In the genomic region with DNA sequence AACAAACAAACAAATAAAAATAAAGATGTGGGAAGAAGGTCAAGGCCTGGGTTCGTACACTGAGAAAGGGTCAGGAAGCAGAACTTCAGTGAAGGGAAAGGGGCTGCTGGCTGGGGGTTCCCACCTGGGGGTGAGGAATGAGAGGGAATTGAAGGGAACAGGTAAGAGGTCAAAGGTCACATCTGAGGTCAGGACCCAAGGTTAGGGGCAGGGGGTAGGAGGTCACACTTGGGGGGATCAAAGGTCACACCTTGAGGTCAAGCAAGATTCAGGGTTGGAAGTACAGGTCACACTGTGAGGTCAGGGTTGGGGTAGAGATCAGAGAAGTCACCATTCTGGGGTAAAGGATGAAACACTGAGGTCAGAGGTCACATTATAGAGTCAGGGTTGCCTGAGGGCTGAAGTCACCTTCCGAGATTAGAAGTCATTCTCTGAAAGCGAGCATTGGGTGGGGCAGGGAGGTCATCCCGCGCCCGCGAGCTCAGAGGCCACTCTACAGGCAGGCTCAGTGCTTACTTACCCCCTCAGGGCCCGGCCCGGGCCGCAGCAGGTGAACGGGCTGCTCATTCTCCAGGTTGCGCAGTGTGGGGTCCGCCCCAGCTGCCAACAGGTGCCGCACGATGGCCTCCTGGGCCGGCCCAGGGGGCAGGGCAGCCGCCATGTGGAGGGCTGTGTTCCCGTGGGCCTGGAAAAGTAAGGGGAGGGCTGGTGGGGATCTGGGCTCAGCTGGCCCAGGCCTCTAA, we compare ENCODE assay signal across 2 cellular contexts.
TF ChIP-seq lines count a peak whose summit lies in the region.

No MANE protein-coding gene starts in this region.

TF ChIP-seq in HepG2, 621 proteins besides CTCF, POLR2A, EP300 and RAD21:
- TF ChIP-seq AGO2 (optimal IDR thresholded peaks at IDR 0.05; ENCODE audit: low read depth, low read length) (no peak), NR2F6 (IDR thresholded peaks at IDR 0.05) (peak; percentile 71), NR2F6 (CRISPR knock-in tag; IDR thresholded peaks at IDR 0.05) (no peak), NR2F1 (CRISPR knock-in tag; IDR thresholded peaks at IDR 0.05) (peak in 1 of 2 experiments; percentile 53; a peak in 2 of 4 replicates)

TF ChIP-seq in GM23338, 12 proteins besides CTCF, POLR2A, EP300 and RAD21:
- TF ChIP-seq, protein P1, sequence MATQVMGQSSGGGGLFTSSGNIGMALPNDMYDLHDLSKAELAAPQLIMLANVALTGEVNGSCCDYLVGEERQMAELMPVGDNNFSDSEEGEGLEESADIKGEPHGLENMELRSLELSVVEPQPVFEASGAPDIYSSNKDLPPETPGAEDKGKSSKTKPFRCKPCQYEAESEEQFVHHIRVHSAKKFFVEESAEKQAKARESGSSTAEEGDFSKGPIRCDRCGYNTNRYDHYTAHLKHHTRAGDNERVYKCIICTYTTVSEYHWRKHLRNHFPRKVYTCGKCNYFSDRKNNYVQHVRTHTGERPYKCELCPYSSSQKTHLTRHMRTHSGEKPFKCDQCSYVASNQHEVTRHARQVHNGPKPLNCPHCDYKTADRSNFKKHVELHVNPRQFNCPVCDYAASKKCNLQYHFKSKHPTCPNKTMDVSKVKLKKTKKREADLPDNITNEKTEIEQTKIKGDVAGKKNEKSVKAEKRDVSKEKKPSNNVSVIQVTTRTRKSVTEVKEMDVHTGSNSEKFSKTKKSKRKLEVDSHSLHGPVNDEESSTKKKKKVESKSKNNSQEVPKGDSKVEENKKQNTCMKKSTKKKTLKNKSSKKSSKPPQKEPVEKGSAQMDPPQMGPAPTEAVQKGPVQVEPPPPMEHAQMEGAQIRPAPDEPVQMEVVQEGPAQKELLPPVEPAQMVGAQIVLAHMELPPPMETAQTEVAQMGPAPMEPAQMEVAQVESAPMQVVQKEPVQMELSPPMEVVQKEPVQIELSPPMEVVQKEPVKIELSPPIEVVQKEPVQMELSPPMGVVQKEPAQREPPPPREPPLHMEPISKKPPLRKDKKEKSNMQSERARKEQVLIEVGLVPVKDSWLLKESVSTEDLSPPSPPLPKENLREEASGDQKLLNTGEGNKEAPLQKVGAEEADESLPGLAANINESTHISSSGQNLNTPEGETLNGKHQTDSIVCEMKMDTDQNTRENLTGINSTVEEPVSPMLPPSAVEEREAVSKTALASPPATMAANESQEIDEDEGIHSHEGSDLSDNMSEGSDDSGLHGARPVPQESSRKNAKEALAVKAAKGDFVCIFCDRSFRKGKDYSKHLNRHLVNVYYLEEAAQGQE (IDR thresholded peaks at IDR 0.05; ENCODE audit: unreplicated experiment), result no peak
- TF ChIP-seq STAT1 (IDR thresholded peaks at IDR 0.05; ENCODE audit: unreplicated experiment), result no peak
- TF ChIP-seq, protein P2, sequence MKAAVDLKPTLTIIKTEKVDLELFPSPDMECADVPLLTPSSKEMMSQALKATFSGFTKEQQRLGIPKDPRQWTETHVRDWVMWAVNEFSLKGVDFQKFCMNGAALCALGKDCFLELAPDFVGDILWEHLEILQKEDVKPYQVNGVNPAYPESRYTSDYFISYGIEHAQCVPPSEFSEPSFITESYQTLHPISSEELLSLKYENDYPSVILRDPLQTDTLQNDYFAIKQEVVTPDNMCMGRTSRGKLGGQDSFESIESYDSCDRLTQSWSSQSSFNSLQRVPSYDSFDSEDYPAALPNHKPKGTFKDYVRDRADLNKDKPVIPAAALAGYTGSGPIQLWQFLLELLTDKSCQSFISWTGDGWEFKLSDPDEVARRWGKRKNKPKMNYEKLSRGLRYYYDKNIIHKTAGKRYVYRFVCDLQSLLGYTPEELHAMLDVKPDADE (IDR thresholded peaks at IDR 0.05), result no peak
- no peak for TF ChIP-seq JUNB (IDR thresholded peaks at IDR 0.05; ENCODE audit: unreplicated experiment)
- no peak for TF ChIP-seq CREB1 (CRISPR knock-in tag; IDR thresholded peaks at IDR 0.05; ENCODE audit: low read depth)
- TF ChIP-seq, protein P3, sequence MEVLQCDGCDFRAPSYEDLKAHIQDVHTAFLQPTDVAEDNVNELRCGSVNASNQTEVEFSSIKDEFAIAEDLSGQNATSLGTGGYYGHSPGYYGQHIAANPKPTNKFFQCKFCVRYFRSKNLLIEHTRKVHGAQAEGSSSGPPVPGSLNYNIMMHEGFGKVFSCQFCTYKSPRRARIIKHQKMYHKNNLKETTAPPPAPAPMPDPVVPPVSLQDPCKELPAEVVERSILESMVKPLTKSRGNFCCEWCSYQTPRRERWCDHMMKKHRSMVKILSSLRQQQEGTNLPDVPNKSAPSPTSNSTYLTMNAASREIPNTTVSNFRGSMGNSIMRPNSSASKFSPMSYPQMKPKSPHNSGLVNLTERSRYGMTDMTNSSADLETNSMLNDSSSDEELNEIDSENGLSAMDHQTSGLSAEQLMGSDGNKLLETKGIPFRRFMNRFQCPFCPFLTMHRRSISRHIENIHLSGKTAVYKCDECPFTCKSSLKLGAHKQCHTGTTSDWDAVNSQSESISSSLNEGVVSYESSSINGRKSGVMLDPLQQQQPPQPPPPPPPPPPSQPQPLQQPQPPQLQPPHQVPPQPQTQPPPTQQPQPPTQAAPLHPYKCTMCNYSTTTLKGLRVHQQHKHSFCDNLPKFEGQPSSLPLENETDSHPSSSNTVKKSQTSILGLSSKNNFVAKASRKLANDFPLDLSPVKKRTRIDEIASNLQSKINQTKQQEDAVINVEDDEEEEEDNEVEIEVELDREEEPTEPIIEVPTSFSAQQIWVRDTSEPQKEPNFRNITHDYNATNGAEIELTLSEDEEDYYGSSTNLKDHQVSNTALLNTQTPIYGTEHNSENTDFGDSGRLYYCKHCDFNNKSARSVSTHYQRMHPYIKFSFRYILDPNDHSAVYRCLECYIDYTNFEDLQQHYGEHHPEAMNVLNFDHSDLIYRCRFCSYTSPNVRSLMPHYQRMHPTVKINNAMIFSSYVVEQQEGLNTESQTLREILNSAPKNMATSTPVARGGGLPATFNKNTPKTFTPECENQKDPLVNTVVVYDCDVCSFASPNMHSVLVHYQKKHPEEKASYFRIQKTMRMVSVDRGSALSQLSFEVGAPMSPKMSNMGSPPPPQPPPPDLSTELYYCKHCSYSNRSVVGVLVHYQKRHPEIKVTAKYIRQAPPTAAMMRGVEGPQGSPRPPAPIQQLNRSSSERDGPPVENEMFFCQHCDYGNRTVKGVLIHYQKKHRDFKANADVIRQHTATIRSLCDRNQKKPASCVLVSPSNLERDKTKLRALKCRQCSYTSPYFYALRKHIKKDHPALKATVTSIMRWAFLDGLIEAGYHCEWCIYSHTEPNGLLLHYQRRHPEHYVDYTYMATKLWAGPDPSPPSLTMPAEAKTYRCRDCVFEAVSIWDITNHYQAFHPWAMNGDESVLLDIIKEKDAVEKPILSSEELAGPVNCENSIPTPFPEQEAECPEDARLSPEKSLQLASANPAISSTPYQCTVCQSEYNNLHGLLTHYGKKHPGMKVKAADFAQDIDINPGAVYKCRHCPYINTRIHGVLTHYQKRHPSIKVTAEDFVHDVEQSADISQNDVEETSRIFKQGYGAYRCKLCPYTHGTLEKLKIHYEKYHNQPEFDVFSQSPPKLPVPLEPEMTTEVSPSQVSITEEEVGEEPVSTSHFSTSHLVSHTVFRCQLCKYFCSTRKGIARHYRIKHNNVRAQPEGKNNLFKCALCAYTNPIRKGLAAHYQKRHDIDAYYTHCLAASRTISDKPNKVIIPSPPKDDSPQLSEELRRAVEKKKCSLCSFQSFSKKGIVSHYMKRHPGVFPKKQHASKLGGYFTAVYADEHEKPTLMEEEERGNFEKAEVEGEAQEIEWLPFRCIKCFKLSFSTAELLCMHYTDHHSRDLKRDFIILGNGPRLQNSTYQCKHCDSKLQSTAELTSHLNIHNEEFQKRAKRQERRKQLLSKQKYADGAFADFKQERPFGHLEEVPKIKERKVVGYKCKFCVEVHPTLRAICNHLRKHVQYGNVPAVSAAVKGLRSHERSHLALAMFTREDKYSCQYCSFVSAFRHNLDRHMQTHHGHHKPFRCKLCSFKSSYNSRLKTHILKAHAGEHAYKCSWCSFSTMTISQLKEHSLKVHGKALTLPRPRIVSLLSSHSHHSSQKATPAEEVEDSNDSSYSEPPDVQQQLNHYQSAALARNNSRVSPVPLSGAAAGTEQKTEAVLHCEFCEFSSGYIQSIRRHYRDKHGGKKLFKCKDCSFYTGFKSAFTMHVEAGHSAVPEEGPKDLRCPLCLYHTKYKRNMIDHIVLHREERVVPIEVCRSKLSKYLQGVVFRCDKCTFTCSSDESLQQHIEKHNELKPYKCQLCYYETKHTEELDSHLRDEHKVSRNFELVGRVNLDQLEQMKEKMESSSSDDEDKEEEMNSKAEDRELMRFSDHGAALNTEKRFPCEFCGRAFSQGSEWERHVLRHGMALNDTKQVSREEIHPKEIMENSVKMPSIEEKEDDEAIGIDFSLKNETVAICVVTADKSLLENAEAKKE (CRISPR knock-in tag; IDR thresholded peaks at IDR 0.05), result no peak
- no peak for TF ChIP-seq POLR2AphosphoS5 (IDR thresholded peaks at IDR 0.05; ENCODE audit: low read depth)
- TF ChIP-seq ZNF114 (CRISPR knock-in tag; IDR thresholded peaks at IDR 0.05), result no peak
TF ChIP-seq in GM23338: peak in this region for 0.
